ENCODE assay signal across 1 cellular context in the genomic region with DNA sequence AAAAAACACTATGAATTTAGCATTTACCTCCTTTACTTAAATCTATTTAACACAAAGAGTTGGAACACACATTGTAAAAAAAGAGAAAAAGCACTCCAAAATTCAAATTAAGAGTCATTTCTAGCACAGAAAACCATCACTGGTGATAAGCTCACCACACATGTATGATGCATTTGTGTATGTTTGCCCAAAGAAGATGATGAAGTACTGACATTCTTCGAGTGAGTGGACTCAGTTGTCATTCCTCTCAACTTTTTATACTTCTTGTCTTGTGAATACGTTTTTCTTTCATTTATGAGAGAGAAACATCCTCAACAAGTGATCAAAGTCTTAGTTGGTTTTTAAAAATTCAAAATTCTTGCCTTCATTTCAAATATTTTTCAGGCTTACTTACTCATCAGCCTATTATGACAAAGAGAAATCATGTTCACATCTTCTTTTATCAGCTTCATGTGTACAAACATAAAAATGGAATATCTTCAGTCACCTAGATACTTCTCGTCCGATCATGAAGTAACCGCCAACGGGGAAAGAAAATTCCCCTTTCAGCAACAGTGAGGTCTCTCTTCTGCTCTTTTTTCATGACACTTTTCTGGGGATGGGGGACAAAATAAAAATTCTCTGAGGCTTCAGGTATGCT.
TF ChIP-seq lines count a peak whose summit lies in the region.

No MANE protein-coding gene starts in this region.

TF ChIP-seq in IMR-90, 13 proteins besides CTCF, POLR2A, EP300 and RAD21:
- no peak for TF ChIP-seq CEBPB (IDR thresholded peaks at IDR 0.05; ENCODE audit: low read depth, low read length)
- no peak for TF ChIP-seq RFX5 (IDR thresholded peaks at IDR 0.05; ENCODE audit: low read depth, low read length)
- no peak for TF ChIP-seq ELK1 (IDR thresholded peaks at IDR 0.05; ENCODE audit: borderline replicate concordance, low read depth, low read length)
- TF ChIP-seq SMC3 (IDR thresholded peaks at IDR 0.05; ENCODE audit: low read depth, low read length): no peak
- TF ChIP-seq MAZ (IDR thresholded peaks at IDR 0.05; ENCODE audit: borderline replicate concordance, low read depth, low read length): no peak
TF ChIP-seq in IMR-90: peak in this region for 0.
